ENCODE assay signal across 9 cellular contexts in genomic region chr17:47850692-47851573, GRCh38. TPM values are rescaled to one million over a fixed set of nuclear protein-coding genes. Genes with fewer than 3 reads are reported as not detected.
DNase-seq lines count a peak whose midpoint lies in the region; ATAC-seq and TF ChIP-seq lines count a peak whose summit lies in the region.
"Had no signal": no experiment of that assay in that cellular context is flagged by ENCODE, and none has a peak within 500 bp of the region (broad histone marks: within the 10 kb centered on the region; RNA-seq: fewer than 3 reads in every experiment).

Gene SP6, minus strand, starts transcription at chr17:47851163. Its CDS starts 2,734 bp downstream, at chr17:47848429.

- H3K27ac ChIP-seq in colonic mucosa (peak within 1 kb of the TSS; percentile 38), lung (ENCODE audit: low read depth in 1 of 2, low read length in 1 of 2) (peak within 1 kb of the TSS in 1 of 2 donors; percentile 63), OCI-LY7 (ENCODE audit: low read depth, low read length, poor library complexity, severe bottlenecking) (no peak within 1 kb of the TSS)
- H3K27ac ChIP-seq: HL-60 had no signal

- no peaks in the 10 kb centered on the region for H3K36me3 Mint-ChIP-seq in activated CD4-positive, alpha-beta T cell treated with anti-CD3 and anti-CD28 coated beads, Interleukin-2, amount 10 ng/mL, durations not matched to agents 24 days and 14 days (ENCODE audit: low read depth)

- TF ChIP-seq CTCF in colonic mucosa (IDR thresholded peaks at IDR 0.05) = no peak
- no peak for TF ChIP-seq CTCF in lung (IDR thresholded peaks at IDR 0.05; ENCODE audit: control extremely low read depth, extremely low read depth)
- TF ChIP-seq CTCF in OCI-LY7 (conservative IDR thresholded peaks at IDR 0.05; ENCODE audit: low read length) = no peak

- H3K36me3 ChIP-seq in colonic mucosa (no peaks in the 10 kb centered on the region), lung (ENCODE audit: control insufficient read depth in 2 of 2, insufficient read depth in 2 of 2, low read length in 2 of 2) (no peaks in the 10 kb centered on the region), OCI-LY7 (ENCODE audit: insufficient read depth, low read length) (no peaks in the 10 kb centered on the region)

- no peaks in the 10 kb centered on the region for H3K79me2 ChIP-seq in OCI-LY7 (ENCODE audit: insufficient read depth, low read depth, low read length)

- no peak within 1 kb of the TSS for H2AFZ ChIP-seq in OCI-LY7 (ENCODE audit: low read length)

- H3K4me2 ChIP-seq in OCI-LY7 (ENCODE audit: low read length) = no peak within 1 kb of the TSS

- H3K4me1 ChIP-seq in colonic mucosa (no peaks in the 10 kb centered on the region), lung (ENCODE audit: control insufficient read depth in 2 of 2, insufficient read depth in 2 of 2, low read length in 2 of 2) (peaks cover 6 to 8% of the 10 kb centered on the region in 2 donors), OCI-LY7 (ENCODE audit: insufficient read depth, low read length, poor library complexity, severe bottlenecking) (no peaks in the 10 kb centered on the region)

- intact Hi-C loops in activated CD4-positive, alpha-beta T cell treated with anti-CD3 and anti-CD28 coated beads, Interleukin-2, amount 10 ng/mL, durations not matched to agents 24 days and 14 days (cut with micrococcal nuclease) = no loop called here
- intact Hi-C loops in colonic mucosa (cut with DNase I) (no loop called here), OCI-LY7 (cut with micrococcal nuclease; ENCODE audit: unreplicated experiment) (no loop called here)

- H3K27me3 ChIP-seq in colonic mucosa = peaks cover 44% of the 10 kb centered on the region
- H3K27me3 ChIP-seq in lung (ENCODE audit: control insufficient read depth, insufficient read depth) = peaks cover 2% of the 10 kb centered on the region

- no TSS peak for BruUV-seq in OCI-LY7 (replicated peaks; lab: Mats Ljungman, UMichigan)

- H3K9me3 ChIP-seq in colonic mucosa (no peaks in the 10 kb centered on the region), lung (ENCODE audit: control insufficient read depth in 2 of 2, insufficient read depth in 1 of 2, low read length in 1 of 2) (no peaks in the 10 kb centered on the region), OCI-LY7 (ENCODE audit: low read length) (no peaks in the 10 kb centered on the region)

- POLR2A ChIA-PET in OCI-LY7 (lab: Charles Lee) = no interaction called here

- no peaks in the 10 kb centered on the region for H3K9me2 ChIP-seq in OCI-LY7 (ENCODE audit: insufficient read depth, low read length)

- 5 to 7% methylated on average over 51 to 71 of the region's 71 CpGs for WGBS in lung, 2 donors

- peak; percentile 94 for ATAC-seq in lung (ENCODE audit: insufficient read depth, low FRiP score)

- H3K9me3 Mint-ChIP-seq in activated CD4-positive, alpha-beta T cell treated with anti-CD3 and anti-CD28 coated beads, Interleukin-2, amount 10 ng/mL, durations not matched to agents 24 days and 14 days = no peaks in the 10 kb centered on the region

- peaks cover 27% of the 10 kb centered on the region for H3K4me1 Mint-ChIP-seq in activated CD4-positive, alpha-beta T cell treated with anti-CD3 and anti-CD28 coated beads, Interleukin-2, amount 10 ng/mL, durations not matched to agents 24 days and 14 days

- DNase-seq in DMS79 treated with DMSO at 0.1 percent for 48 hours (lab: John Stamatoyannopoulos, UW) (peak; percentile 82), NCI-H2029 (lab: John Stamatoyannopoulos, UW) (peak; percentile 41), colonic mucosa (peak; percentile 94), lung (ENCODE audit: low spot score) (peak; percentile 81), Ammon's horn (ENCODE audit: low spot score) (no peak), OCI-LY7 (ENCODE audit: low spot score) (no peak)
- DNase-seq in activated CD4-positive, alpha-beta T cell treated with anti-CD3 and anti-CD28 coated beads, Interleukin-2, amount 10 ng/mL, durations not matched to agents 24 days and 14 days = peak; percentile 86
- DNase-seq in stimulated activated CD8-positive, alpha-beta memory T cell treated with anti-CD3 and anti-CD28 coated beads, Interleukin-15, amount 100 ng/mL, for 1 hour (ENCODE audit: low read depth) = peak; percentile 41

- peak within 1 kb of the TSS; percentile 45 for H3K4me3 ChIP-seq in colonic mucosa
- H3K4me3 ChIP-seq in lung = peak within 1 kb of the TSS; percentile 22
- no peak within 1 kb of the TSS for H3K4me3 ChIP-seq in OCI-LY7 (ENCODE audit: low read depth, low read length, poor library complexity, severe bottlenecking)

- CTCF ChIA-PET in OCI-LY7 (lab: Charles Lee; ENCODE audit: unreplicated experiment) = no interaction called here

- no peaks in the 10 kb centered on the region for H4K20me1 ChIP-seq in OCI-LY7 (ENCODE audit: insufficient read depth, low read length)

- no peak within 1 kb of the TSS for H3K27ac Mint-ChIP-seq in activated CD4-positive, alpha-beta T cell treated with anti-CD3 and anti-CD28 coated beads, Interleukin-2, amount 10 ng/mL, durations not matched to agents 24 days and 14 days

- peak within 1 kb of the TSS; percentile 64 for H3K4me3 Mint-ChIP-seq in activated CD4-positive, alpha-beta T cell treated with anti-CD3 and anti-CD28 coated beads, Interleukin-2, amount 10 ng/mL, durations not matched to agents 24 days and 14 days

- peaks cover 84% of the 10 kb centered on the region for H3K27me3 Mint-ChIP-seq in activated CD4-positive, alpha-beta T cell treated with anti-CD3 and anti-CD28 coated beads, Interleukin-2, amount 10 ng/mL, durations not matched to agents 24 days and 14 days

- H3K9ac ChIP-seq in colonic mucosa (ENCODE audit: low read depth in 2 of 2, low read length in 2 of 2) = peak within 1 kb of the TSS; percentile 77 to 81

RNA-seq across cellular contexts. Expression of gene SP6, which starts in this region (rescaled TPM):
- 0.05 TPM in 2 replicates for total RNA-seq in activated CD4-positive, alpha-beta T cell treated with anti-CD3 and anti-CD28 coated beads, Interleukin-2, amount 10 ng/mL, durations not matched to agents 24 days and 14 days
- total RNA-seq in colonic mucosa (1 to 10 TPM; 8.7 to 8.8 TPM), lung (1 to 10 TPM; 2.5 to 4.5 TPM), OCI-LY7 (2022) (0.08 and 0.24 TPM in 2 replicates)
- 1 to 10 TPM; 2.3 to 4.4 TPM for polyA plus RNA-seq in lung
- 0.08 and 0.22 TPM in 2 replicates for total RNA-seq in OCI-LY7 (2014; rRNA removed; shearing (Covaris generic))

Comparison
In these comparisons a context has a peak if more than half of its experiments do, and no peak if none do; other contexts are left out.
1. Peak in DNase-seq in activated CD4-positive, alpha-beta T cell treated with anti-CD3 and anti-CD28 coated beads, Interleukin-2, amount 10 ng/mL, durations not matched to agents 24 days and 14 days; RNA of the gene not detected or under 1 TPM.
2. DNase-seq: peak in DMS79 treated with DMSO at 0.1 percent for 48 hours (single experiment), NCI-H2029 (single experiment), colonic mucosa (single experiment), lung (single experiment) and stimulated activated CD8-positive, alpha-beta memory T cell treated with anti-CD3 and anti-CD28 coated beads, Interleukin-15, amount 100 ng/mL, for 1 hour (single experiment); none in Ammon's horn (single experiment) and OCI-LY7 (single experiment).